ENCODE assay signal across 16 cellular contexts in genomic region chr2:234596696-234597575, GRCh38.
"Had no signal": no experiment of that assay in that cellular context is flagged by ENCODE, and none has a peak within 500 bp of the region (broad histone marks: within the 10 kb centered on the region; RNA-seq: fewer than 3 reads in every experiment).

No MANE protein-coding gene starts in this region.

- H3K9me3 Mint-ChIP-seq: activated naive CD4-positive, alpha-beta T cell treated with anti-CD3 and anti-CD28 coated beads, Interleukin-2, amount 50 U/mL, for 24 hours; central memory CD8-positive, alpha-beta T cell; dendritic cell treated with granulocyte-macrophage colony-stimulating factor and Interleukin-4, amounts not matched to agents 40 ng/mL and 50 ng/mL, for 4 days; effector memory CD8-positive, alpha-beta T cell had no signal

- H3K4me3 Mint-ChIP-seq: activated naive CD4-positive, alpha-beta T cell treated with anti-CD3 and anti-CD28 coated beads, Interleukin-2, amount 50 U/mL, for 24 hours; central memory CD8-positive, alpha-beta T cell; dendritic cell treated with granulocyte-macrophage colony-stimulating factor and Interleukin-4, amounts not matched to agents 40 ng/mL and 50 ng/mL, for 4 days; effector memory CD8-positive, alpha-beta T cell; nephron progenitor cell had no signal

- H3K27me3 ChIP-seq: body of pancreas, tibial nerve, vagina had no signal

- H3K4me1 ChIP-seq: body of pancreas, tibial nerve, vagina had no signal

- H3K36me3 ChIP-seq: tibial nerve, vagina had no signal

- DNase-seq: activated CD4-positive, alpha-beta T cell treated with anti-CD3 and anti-CD28 coated beads for 4 hours; activated T-cell treated with anti-CD3 and anti-CD28 coated beads for 4 hours; amniotic stem cell; body of pancreas; effector memory CD8-positive, alpha-beta T cell; erythroblast; hypothalamus; nephron progenitor cell; T1000 had no signal

- ATAC-seq: body of pancreas; effector memory CD8-positive, alpha-beta T cell had no signal

- H3K4me1 Mint-ChIP-seq: activated naive CD4-positive, alpha-beta T cell treated with anti-CD3 and anti-CD28 coated beads, Interleukin-2, amount 50 U/mL, for 24 hours; central memory CD8-positive, alpha-beta T cell; nephron progenitor cell had no signal

- H3K27ac Mint-ChIP-seq: activated naive CD4-positive, alpha-beta T cell treated with anti-CD3 and anti-CD28 coated beads, Interleukin-2, amount 50 U/mL, for 24 hours; dendritic cell treated with granulocyte-macrophage colony-stimulating factor and Interleukin-4, amounts not matched to agents 40 ng/mL and 50 ng/mL, for 4 days; effector memory CD8-positive, alpha-beta T cell; nephron progenitor cell had no signal

- H3K9me3 ChIP-seq: body of pancreas, tibial nerve, vagina had no signal

- H3K27ac ChIP-seq: body of pancreas, skin epidermis, tibial nerve, vagina, VCaP had no signal

- H3K4me3 ChIP-seq: body of pancreas, skin epidermis, tibial nerve, vagina had no signal

- H3K36me3 Mint-ChIP-seq: activated naive CD4-positive, alpha-beta T cell treated with anti-CD3 and anti-CD28 coated beads, Interleukin-2, amount 50 U/mL, for 24 hours had no signal
